Comparison of ENCODE assay signal across 1 cellular context in genomic region chr2:172457606-172458005, GRCh38.
TF ChIP-seq lines count a peak whose summit lies in the region.

No MANE protein-coding gene starts in this region.

TF ChIP-seq in GM23338, 12 proteins besides CTCF, POLR2A, EP300 and RAD21 (continued from another document):
- TF ChIP-seq ZNF462 (CRISPR knock-in tag; IDR thresholded peaks at IDR 0.05) (no peak), REST (IDR thresholded peaks at IDR 0.05; ENCODE audit: unreplicated experiment) (no peak)
